ENCODE assay signal across 8 cellular contexts in genomic region chr19:18008814-18009213, GRCh38. TPM values are rescaled to one million over a fixed set of nuclear protein-coding genes. Genes with fewer than 3 reads are reported as not detected.
DNase-seq lines count a peak whose midpoint lies in the region; FAIRE-seq and TF ChIP-seq lines count a peak whose summit lies in the region.

No MANE protein-coding gene starts in this region.

- H3K4me1 ChIP-seq in NT2/D1 (ENCODE audit: insufficient read depth, insufficient read length) (peaks cover 25% of the 10 kb centered on the region), duodenal mucosa (ENCODE audit: control insufficient read depth in 1 of 2, insufficient read depth in 2 of 2, low read length in 2 of 2) (peaks cover 13 to 16% of the 10 kb centered on the region in 2 donors), neural progenitor cell (peaks cover 8% of the 10 kb centered on the region), hepatocyte (ENCODE audit: insufficient read depth) (no peaks in the 10 kb centered on the region)

- H3K4me3 Mint-ChIP-seq in neural progenitor cell, result peak overlapping the region; percentile 70

- 98% methylated on average over 11 of the region's 11 CpGs for WGBS in hepatocyte (ENCODE audit: low lambda C conversion rate, missing lambda C conversion rate)

- H3K9me2 ChIP-seq in hepatocyte (replicated peaks; ENCODE audit: insufficient read depth), result no peaks in the 10 kb centered on the region

- FAIRE-seq in urothelium cell line (lab: Jason Lieb, UNC), result no peak

- H3K27ac Mint-ChIP-seq in neural progenitor cell, result peak overlapping the region; percentile 79

- H3K27ac ChIP-seq in duodenal mucosa (ENCODE audit: low read depth, low read length) (no peak overlapping the region), neural progenitor cell (no peak overlapping the region), hepatocyte (no peak overlapping the region)

- peak overlapping the region; percentile 80 for H3K9ac ChIP-seq in NT2/D1 (ENCODE audit: insufficient read length, low read depth)
- peak overlapping the region; percentile 26 to 48 for H3K9ac ChIP-seq in duodenal mucosa (ENCODE audit: low read depth in 1 of 2, low read length in 2 of 2)
- no peak overlapping the region for H3K9ac ChIP-seq in neural progenitor cell

- H3K27me3 Mint-ChIP-seq in neural progenitor cell (ENCODE audit: insufficient read depth, low read depth), result peaks cover 14% of the 10 kb centered on the region

- H3K79me2 ChIP-seq in neural progenitor cell (ENCODE audit: low read depth) (no peaks in the 10 kb centered on the region), hepatocyte (no peaks in the 10 kb centered on the region)

- H3K36me3 ChIP-seq in NT2/D1 (ENCODE audit: insufficient read depth, insufficient read length, low read length) (peaks cover 41% of the 10 kb centered on the region), duodenal mucosa (ENCODE audit: control insufficient read depth in 1 of 2, insufficient read depth in 2 of 2, low read length in 2 of 2) (peaks cover 22 to 39% of the 10 kb centered on the region in 2 donors), neural progenitor cell (no peaks in the 10 kb centered on the region), hepatocyte (replicated peaks; ENCODE audit: insufficient read depth, low read depth) (no peaks in the 10 kb centered on the region)

- H3K4me1 Mint-ChIP-seq in neural progenitor cell, result peaks cover 21% of the 10 kb centered on the region

- DNase-seq in AG09309 (ENCODE audit: low read depth), result no peak
- no peak for DNase-seq in NT2/D1 (ENCODE audit: low read depth, low spot score)
- no peak for DNase-seq in neural progenitor cell (ENCODE audit: low spot score)
- no peak for DNase-seq in Ammon's horn (ENCODE audit: low spot score)
- DNase-seq in urothelium cell line (ENCODE audit: low spot score), result no peak
- DNase-seq in hepatic stellate cell (ENCODE audit: low spot score), result no peak
- DNase-seq in hepatocyte (ENCODE audit: low spot score), result no peak

- no peak overlapping the region for H2AFZ ChIP-seq in neural progenitor cell (replicated peaks)
- no peak overlapping the region for H2AFZ ChIP-seq in hepatocyte

- H3K36me3 Mint-ChIP-seq in neural progenitor cell, result no peaks in the 10 kb centered on the region

- no peaks in the 10 kb centered on the region for H4K20me1 ChIP-seq in neural progenitor cell (ENCODE audit: low read depth)
- H4K20me1 ChIP-seq in hepatocyte (ENCODE audit: insufficient read depth, poor library complexity, severe bottlenecking), result no peaks in the 10 kb centered on the region

- H3K27me3 ChIP-seq in NT2/D1 (ENCODE audit: insufficient read depth, insufficient read length) (peaks cover 3% of the 10 kb centered on the region), duodenal mucosa (ENCODE audit: control insufficient read depth in 1 of 2, insufficient read depth in 2 of 2, low read length in 2 of 2) (no peaks in the 10 kb centered on the region), neural progenitor cell (peaks cover 8% of the 10 kb centered on the region), hepatocyte (no peaks in the 10 kb centered on the region)

- TF ChIP-seq CTCF in AG09309 (IDR thresholded peaks at IDR 0.05; ENCODE audit: control insufficient read depth, insufficient read depth, low read depth, low read length, missing control alignments), result no peak
- no peak for TF ChIP-seq CTCF in neural progenitor cell (IDR thresholded peaks at IDR 0.05)
- no peak for TF ChIP-seq CTCF in hepatocyte (IDR thresholded peaks at IDR 0.05; ENCODE audit: poor library complexity)

- no peak overlapping the region for H3K4me2 ChIP-seq in neural progenitor cell
- H3K4me2 ChIP-seq in hepatocyte, result no peak overlapping the region

- H3K9me3 Mint-ChIP-seq in neural progenitor cell, result peaks cover 2% of the 10 kb centered on the region

- H3K9me3 ChIP-seq in NT2/D1 (ENCODE audit: insufficient read depth, low read length), result peaks cover 7% of the 10 kb centered on the region; the same call in 1 of the 2 replicates
- H3K9me3 ChIP-seq in duodenal mucosa (ENCODE audit: control insufficient read depth in 1 of 2, low read length in 2 of 2), result no peaks in the 10 kb centered on the region
- H3K9me3 ChIP-seq in neural progenitor cell (ENCODE audit: low read depth), result no peaks in the 10 kb centered on the region
- H3K9me3 ChIP-seq in hepatocyte (ENCODE audit: low read depth), result no peaks in the 10 kb centered on the region

- peaks cover 17% of the 10 kb centered on the region for H3F3A ChIP-seq in neural progenitor cell (ENCODE audit: low read depth)

- H3K4me3 ChIP-seq in AG09309 (ENCODE audit: control insufficient read depth, low read depth, low read length) (peak overlapping the region; percentile 44), NT2/D1 (ENCODE audit: insufficient read length, low read depth) (peak overlapping the region; percentile 66), duodenal mucosa (ENCODE audit: low read depth in 1 of 2, low read length in 2 of 2) (peak overlapping the region; percentile 44 to 64), neural progenitor cell (no peak overlapping the region), hepatocyte (no peak overlapping the region)

RNA-seq across cellular contexts. Expression of gene ARRDC2, which starts 0.8 kb away (rescaled TPM):
- 4.7 and 14.4 TPM in 2 replicates for total RNA-seq in neural progenitor cell (ENCODE audit: low replicate concordance)
- 4.5 and 5.5 TPM in 2 replicates for total RNA-seq in hepatocyte
- 3.9 and 7.4 TPM in 2 replicates for polyA plus RNA-seq in hepatocyte

RNA-seq across cellular contexts. Expression of gene KCNN1, which starts 41.9 kb away (rescaled TPM):
- 1.8 and 5.5 TPM in 2 replicates for total RNA-seq in neural progenitor cell (ENCODE audit: low replicate concordance)
- 2.4 and 3.3 TPM in 2 replicates for total RNA-seq in hepatocyte
- polyA plus RNA-seq in hepatocyte, result 3.2 and 3.3 TPM in 2 replicates

Comparison
In these comparisons a context has a peak if more than half of its experiments do, and no peak if none do; other contexts are left out.
1. H3K4me3 ChIP-seq: peak in AG09309 (single experiment), NT2/D1 (single experiment) and duodenal mucosa (2 of 2); none in neural progenitor cell (single experiment) and hepatocyte (single experiment).